6 cellular contexts compared by ENCODE assay signal in the genomic region with DNA sequence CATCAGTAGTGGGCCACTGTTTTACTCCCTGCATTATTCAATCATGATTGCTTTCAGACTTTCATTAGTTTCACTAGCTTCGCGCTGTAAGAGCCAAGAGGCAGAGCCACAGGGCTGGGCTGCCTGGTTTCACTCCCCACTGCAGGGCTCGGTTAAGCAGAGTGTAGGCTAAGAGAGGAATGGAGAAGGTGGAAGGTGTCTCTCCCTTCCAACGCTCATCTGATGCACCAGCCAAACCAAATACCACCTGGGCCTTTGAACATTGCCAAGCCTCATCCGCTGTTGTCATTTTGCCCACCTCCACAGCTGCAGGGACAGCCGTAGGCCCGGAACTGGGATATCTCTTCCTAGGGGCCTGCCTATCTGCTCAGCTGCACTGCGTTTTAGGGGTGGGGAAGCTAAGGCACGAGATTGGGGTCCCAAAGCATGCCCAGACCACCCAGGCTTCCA. TPM values are rescaled to one million over a fixed set of nuclear protein-coding genes. Genes with fewer than 3 reads are reported as not detected.
A peak's percentile ranks its signal among the peaks of the same experiment; 100 is the strongest.
DNase-seq lines count a peak whose midpoint lies in the region; ATAC-seq, FAIRE-seq and TF ChIP-seq lines count a peak whose summit lies in the region.

No MANE protein-coding gene starts in this region.

- H2AFZ ChIP-seq in HepG2 (ENCODE audit: low read length) = peak overlapping the region; percentile 58

- peak overlapping the region; percentile 99 for H3K4me2 ChIP-seq in HepG2 (ENCODE audit: low read depth, low read length)

- peak overlapping the region; percentile 99 for H3K9ac ChIP-seq in HepG2 (ENCODE audit: insufficient read depth, low read depth, low read length)

- ATAC-seq in activated B cell treated with CpG ODN at 0.5 μM for 24 hours (ENCODE audit: low read depth) (no peak), HepG2 (peak; percentile 15), HG03520 (IDR thresholded peaks at IDR 0.05; ENCODE audit: unreplicated experiment) (no peak)

- WGBS in HepG2 (ENCODE audit: low lambda C conversion rate) = 42% methylated on average over 4 of the region's 9 CpGs

- TSS peak; percentile 93 for BruUV-seq in HepG2 (replicated peaks; lab: Mats Ljungman, UMichigan)

- peak overlapping the region; percentile 70 for H3K4me3 ChIP-seq in BE2C (ENCODE audit: low read depth, low read length)
- H3K4me3 ChIP-seq in HepG2 (replicated peaks in 1 of 3; ENCODE audit: insufficient read depth in 1 of 3, low read depth in 2 of 3, low read length in 3 of 3) = peak overlapping the region; percentile 84 to 92 (median 90)

- POLR2A ChIA-PET in activated B cell treated with CpG ODN at 0.5 μM for 24 hours (lab: Charles Lee) (interaction anchor here (0.5 to 3.2 kb wide), 10 partner anchors 9 to 378 kb away, joined by 3 to 20 read pairs (median 6); partner anchors contain the start of genes MMP11 and SLC2A11), HepG2 (lab: Yijun Ruan, JAX) (interaction anchor here (0.6 to 7.1 kb wide), 5 partner anchors 11 to 71 kb away, joined by 3 to 201 read pairs (median 5); partner anchors contain the start of genes CHCHD10, MMP11 and SLC2A11)

- peak overlapping the region; percentile 90 for H3K4me3 Mint-ChIP-seq in activated B cell treated with CpG ODN at 0.5 μM for 24 hours

- TF ChIP-seq CTCF in BE2C (IDR thresholded peaks at IDR 0.05; ENCODE audit: low read depth, low read length) (no peak), activated B cell treated with CpG ODN at 0.5 μM for 24 hours (IDR thresholded peaks at IDR 0.05) (no peak), HepG2 (CRISPR knock-in tag; IDR thresholded peaks at IDR 0.05) (no peak)

- peak overlapping the region; percentile 99 for H3K27ac ChIP-seq in HepG2 (ENCODE audit: extremely low read length, insufficient read depth, low read length)

- peaks cover 45% of the 10 kb centered on the region for H3K4me1 Mint-ChIP-seq in activated B cell treated with CpG ODN at 0.5 μM for 24 hours

- DNase-seq in BE2C (no peak), activated B cell treated with CpG ODN at 0.5 μM for 24 hours (no peak), HepG2 (ENCODE audit: low spot score) (no peak), DMS153 treated with DMSO at 0.1 percent for 48 hours (lab: John Stamatoyannopoulos, UW; ENCODE audit: unreplicated experiment) (no peak), GDM1 (lab: John Stamatoyannopoulos, UW) (no peak)

- no peak for FAIRE-seq in HepG2 (lab: Jason Lieb, UNC)

- H3K79me2 ChIP-seq in HepG2 (ENCODE audit: insufficient read depth, low read length) = peaks cover 37% of the 10 kb centered on the region

- H3K36me3 Mint-ChIP-seq in activated B cell treated with CpG ODN at 0.5 μM for 24 hours (ENCODE audit: low read depth) = peaks cover 20% of the 10 kb centered on the region

- H3K27me3 Mint-ChIP-seq in activated B cell treated with CpG ODN at 0.5 μM for 24 hours = no peaks in the 10 kb centered on the region

- H3K9me3 ChIP-seq in BE2C = no peaks in the 10 kb centered on the region
- no peaks in the 10 kb centered on the region for H3K9me3 ChIP-seq in HepG2 (ENCODE audit: low read length)

- TF ChIP-seq EP300 in HepG2 (IDR thresholded peaks at IDR 0.05; ENCODE audit: low read depth in 2 of 2, low read length in 2 of 2) = no peak
- no peak for TF ChIP-seq EP300 in HepG2 (CRISPR knock-in tag; IDR thresholded peaks at IDR 0.05; ENCODE audit: borderline replicate concordance)

- in situ Hi-C loops in HepG2 (cut with HindIII; ENCODE audit: extremely low pct_ligation_motif_present, low pct_unique_long_range_greater_than_20kb) = no loop called here

- H4K20me1 ChIP-seq in HepG2 (ENCODE audit: insufficient read depth, low read length) = peaks cover 23% of the 10 kb centered on the region

- H3K27ac Mint-ChIP-seq in activated B cell treated with CpG ODN at 0.5 μM for 24 hours = peak overlapping the region; percentile 88

- intact Hi-C loops in activated B cell treated with CpG ODN at 0.5 μM for 24 hours (cut with micrococcal nuclease) = loop anchor here (1.0 to 5.0 kb wide), 3 partner anchors 13 to 126 kb away; no protein-coding TSS in a partner anchor
- intact Hi-C loops in HepG2 (cut with micrococcal nuclease; ENCODE audit: unreplicated experiment) = loop anchor here (5.0 kb wide), 1 partner anchor 71 kb away; the partner anchor contains the start of gene SLC2A11

- no peak for TF ChIP-seq POLR2A in HepG2 (IDR thresholded peaks at IDR 0.05; ENCODE audit: insufficient read depth in 1 of 2, low read depth in 2 of 2, low read length in 2 of 2)

- TF ChIP-seq RAD21 in HepG2 (CRISPR knock-in tag; IDR thresholded peaks at IDR 0.05) = no peak

- H3K9me3 Mint-ChIP-seq in activated B cell treated with CpG ODN at 0.5 μM for 24 hours = no peaks in the 10 kb centered on the region

- H3K4me1 ChIP-seq in BE2C = peaks cover 15% of the 10 kb centered on the region
- H3K4me1 ChIP-seq in HepG2 (ENCODE audit: insufficient read depth, low read length) = peaks cover 78% of the 10 kb centered on the region

- CTCF ChIA-PET in activated B cell treated with CpG ODN at 0.5 μM for 24 hours (lab: Charles Lee) = interaction anchor here (0.9 kb wide), 1 partner anchor 11 kb away, joined by 3 read pairs; no protein-coding TSS in a partner anchor
- CTCF ChIA-PET in HepG2 (lab: Yijun Ruan, JAX; ENCODE audit: low intra/inter-chr PET ratio, low total read pairs) = no interaction called here

- H3K36me3 ChIP-seq in BE2C (no peaks in the 10 kb centered on the region; the same call in 1 of the 2 replicates), HepG2 (replicated peaks in 1 of 2; ENCODE audit: control insufficient read depth in 1 of 2, insufficient read depth in 2 of 2, low read length in 2 of 2) (peaks cover 0 to under 1% of the 10 kb centered on the region in 2 experiments; a peak in 2 of 5 replicates)

- H3K27me3 ChIP-seq in BE2C (no peaks in the 10 kb centered on the region), HepG2 (ENCODE audit: control insufficient read depth in 1 of 2, insufficient read depth in 2 of 2, low read length in 2 of 2) (no peaks in the 10 kb centered on the region)

RNA-seq across cellular contexts. Expression of gene SMARCB1, which starts 0.5 kb away (rescaled TPM):
- polyA plus RNA-seq in BE2C (2012; ENCODE audit: insufficient read depth, insufficient read length, low read depth) = 526 TPM
- 156 and 161 TPM in 2 replicates for total RNA-seq in activated B cell treated with CpG ODN at 0.5 μM for 24 hours
- 74.0 and 75.8 TPM in 2 replicates for total RNA-seq in HepG2 (2016; rRNA removed; fragmentation: Illumina TruSeq; extraction: Trizol)
- 49.5 and 56.5 TPM in 2 replicates for total RNA-seq in HepG2 (2016; cell fraction: cytosol; rRNA removed; fragmentation: Illumina TruSeq; extraction: Trizol; ENCODE audit: low read depth)
- total RNA-seq in HepG2 (2016; cell fraction: insoluble cytoplasmic fraction; rRNA removed; fragmentation: Illumina TruSeq; extraction: Trizol) = 57.1 and 69.6 TPM in 2 replicates
- total RNA-seq in HepG2 (2016; cell fraction: membrane; rRNA removed; fragmentation: Illumina TruSeq; extraction: Trizol) = 60.2 and 66.9 TPM in 2 replicates
- 33.7 and 37.0 TPM in 2 replicates for total RNA-seq in HepG2 (2016; cell fraction: nucleus; rRNA removed; fragmentation: Illumina TruSeq; extraction: Trizol)
- polyA plus RNA-seq in HepG2 (2011; rRNA removed) = 150 and 166 TPM in 2 replicates
- polyA plus RNA-seq in HepG2 (2011; cell fraction: cytosol; rRNA removed) = 110 and 129 TPM in 2 replicates
- 88.0 and 96.6 TPM in 2 replicates for polyA plus RNA-seq in HepG2 (2011; cell fraction: nucleus; rRNA removed)
- polyA plus RNA-seq in HepG2 (2012) = 99.4 and 113 TPM in 2 replicates
- polyA plus RNA-seq in HepG2 (2016; cell fraction: cytosol; fragmentation: Illumina TruSeq; extraction: Trizol; ENCODE audit: low read depth) = 78.3 and 90.9 TPM in 2 replicates
- polyA plus RNA-seq in HepG2 (2016; cell fraction: insoluble cytoplasmic fraction; fragmentation: Illumina TruSeq; extraction: Trizol; ENCODE audit: low read depth) = 127 and 143 TPM in 2 replicates
- polyA plus RNA-seq in HepG2 (2016; cell fraction: membrane; fragmentation: Illumina TruSeq; extraction: Trizol; ENCODE audit: low read depth) = 82.2 and 92.9 TPM in 2 replicates
- 92.2 and 94.0 TPM in 2 replicates for polyA plus RNA-seq in HepG2 (2016; cell fraction: nucleus; fragmentation: Illumina TruSeq; extraction: Trizol; ENCODE audit: insufficient read depth, low read depth)
- 77.2 and 97.6 TPM in 2 replicates for polyA minus RNA-seq in HepG2 (2011; rRNA and poly(A)+ RNA removed; ENCODE audit: low replicate concordance)
- polyA minus RNA-seq in HepG2 (2011; cell fraction: cytosol; rRNA and poly(A)+ RNA removed) = 35.3 and 48.0 TPM in 2 replicates
- 55.2 and 55.9 TPM in 2 replicates for polyA minus RNA-seq in HepG2 (2011; cell fraction: nucleus; rRNA and poly(A)+ RNA removed)

RNA-seq across cellular contexts. Expression of gene MMP11, which starts 13.6 kb away (rescaled TPM):
- polyA plus RNA-seq in BE2C (2012; ENCODE audit: insufficient read depth, insufficient read length, low read depth) = 9.5 TPM
- total RNA-seq in activated B cell treated with CpG ODN at 0.5 μM for 24 hours (3.6 TPM in 2 replicates), HepG2 (2016; rRNA removed; fragmentation: Illumina TruSeq; extraction: Trizol) (2.7 and 8.9 TPM in 2 replicates)
- total RNA-seq in HepG2 (2016; cell fraction: cytosol; rRNA removed; fragmentation: Illumina TruSeq; extraction: Trizol; ENCODE audit: low read depth) = 1.8 and 2.5 TPM in 2 replicates
- total RNA-seq in HepG2 (2016; cell fraction: insoluble cytoplasmic fraction; rRNA removed; fragmentation: Illumina TruSeq; extraction: Trizol) = 2.3 and 8.4 TPM in 2 replicates
- 2.3 and 2.5 TPM in 2 replicates for total RNA-seq in HepG2 (2016; cell fraction: membrane; rRNA removed; fragmentation: Illumina TruSeq; extraction: Trizol)
- total RNA-seq in HepG2 (2016; cell fraction: nucleus; rRNA removed; fragmentation: Illumina TruSeq; extraction: Trizol) = 8.4 and 12.1 TPM in 2 replicates
- 28.6 and 88.6 TPM in 2 replicates for polyA plus RNA-seq in HepG2 (2011; rRNA removed)
- 28.4 and 53.0 TPM in 2 replicates for polyA plus RNA-seq in HepG2 (2011; cell fraction: cytosol; rRNA removed)
- 63.0 and 95.6 TPM in 2 replicates for polyA plus RNA-seq in HepG2 (2011; cell fraction: nucleus; rRNA removed)
- 39.9 and 70.8 TPM in 2 replicates for polyA plus RNA-seq in HepG2 (2012)
- 0.88 and 0.92 TPM in 2 replicates for polyA plus RNA-seq in HepG2 (2016; cell fraction: cytosol; fragmentation: Illumina TruSeq; extraction: Trizol; ENCODE audit: low read depth)
- 3.0 and 3.5 TPM in 2 replicates for polyA plus RNA-seq in HepG2 (2016; cell fraction: insoluble cytoplasmic fraction; fragmentation: Illumina TruSeq; extraction: Trizol; ENCODE audit: low read depth)
- 1.7 TPM in 2 replicates for polyA plus RNA-seq in HepG2 (2016; cell fraction: membrane; fragmentation: Illumina TruSeq; extraction: Trizol; ENCODE audit: low read depth)
- 13.9 and 17.6 TPM in 2 replicates for polyA plus RNA-seq in HepG2 (2016; cell fraction: nucleus; fragmentation: Illumina TruSeq; extraction: Trizol; ENCODE audit: insufficient read depth, low read depth)
- polyA minus RNA-seq in HepG2 (2011; rRNA and poly(A)+ RNA removed; ENCODE audit: low replicate concordance) = 28.7 TPM in 1 of 2 replicates, not detected in the other
- 5.1 and 17.3 TPM in 2 replicates for polyA minus RNA-seq in HepG2 (2011; cell fraction: cytosol; rRNA and poly(A)+ RNA removed)
- polyA minus RNA-seq in HepG2 (2011; cell fraction: nucleus; rRNA and poly(A)+ RNA removed) = 9.9 and 21.9 TPM in 2 replicates

RNA-seq across cellular contexts. Expression of gene CHCHD10, which starts 18.5 kb away (rescaled TPM):
- polyA plus RNA-seq in BE2C (2012; ENCODE audit: insufficient read depth, insufficient read length, low read depth) = 349 TPM
- total RNA-seq in activated B cell treated with CpG ODN at 0.5 μM for 24 hours = 63.4 and 68.8 TPM in 2 replicates
- 59.1 and 62.8 TPM in 2 replicates for total RNA-seq in HepG2 (2016; rRNA removed; fragmentation: Illumina TruSeq; extraction: Trizol)
- 34.5 and 34.6 TPM in 2 replicates for total RNA-seq in HepG2 (2016; cell fraction: cytosol; rRNA removed; fragmentation: Illumina TruSeq; extraction: Trizol; ENCODE audit: low read depth)
- 56.2 and 62.6 TPM in 2 replicates for total RNA-seq in HepG2 (2016; cell fraction: insoluble cytoplasmic fraction; rRNA removed; fragmentation: Illumina TruSeq; extraction: Trizol)
- total RNA-seq in HepG2 (2016; cell fraction: membrane; rRNA removed; fragmentation: Illumina TruSeq; extraction: Trizol) = 61.2 and 64.2 TPM in 2 replicates
- total RNA-seq in HepG2 (2016; cell fraction: nucleus; rRNA removed; fragmentation: Illumina TruSeq; extraction: Trizol) = 31.4 and 47.6 TPM in 2 replicates
- polyA plus RNA-seq in HepG2 (2011; rRNA removed) = 37.0 and 60.2 TPM in 2 replicates
- 42.3 and 49.1 TPM in 2 replicates for polyA plus RNA-seq in HepG2 (2011; cell fraction: cytosol; rRNA removed)
- polyA plus RNA-seq in HepG2 (2011; cell fraction: nucleus; rRNA removed) = 45.9 and 96.4 TPM in 2 replicates
- polyA plus RNA-seq in HepG2 (2012) = 103 and 194 TPM in 2 replicates
- polyA plus RNA-seq in HepG2 (2016; cell fraction: cytosol; fragmentation: Illumina TruSeq; extraction: Trizol; ENCODE audit: low read depth) = 73.1 and 74.3 TPM in 2 replicates
- polyA plus RNA-seq in HepG2 (2016; cell fraction: insoluble cytoplasmic fraction; fragmentation: Illumina TruSeq; extraction: Trizol; ENCODE audit: low read depth) = 91.0 and 122 TPM in 2 replicates
- polyA plus RNA-seq in HepG2 (2016; cell fraction: membrane; fragmentation: Illumina TruSeq; extraction: Trizol; ENCODE audit: low read depth) = 101 and 107 TPM in 2 replicates
- polyA plus RNA-seq in HepG2 (2016; cell fraction: nucleus; fragmentation: Illumina TruSeq; extraction: Trizol; ENCODE audit: insufficient read depth, low read depth) = 107 and 123 TPM in 2 replicates
- 99.0 and 111 TPM in 2 replicates for polyA minus RNA-seq in HepG2 (2011; rRNA and poly(A)+ RNA removed; ENCODE audit: low replicate concordance)
- polyA minus RNA-seq in HepG2 (2011; cell fraction: cytosol; rRNA and poly(A)+ RNA removed) = 44.8 and 90.8 TPM in 2 replicates
- 4.2 and 14.9 TPM in 2 replicates for polyA minus RNA-seq in HepG2 (2011; cell fraction: nucleus; rRNA and poly(A)+ RNA removed)

RNA-seq across cellular contexts. Expression of gene C22orf15, which starts 23.5 kb away (rescaled TPM):
- polyA plus RNA-seq in BE2C (2012; ENCODE audit: insufficient read depth, insufficient read length, low read depth) = 1.1 TPM
- total RNA-seq in activated B cell treated with CpG ODN at 0.5 μM for 24 hours (0.31 and 0.37 TPM in 2 replicates), HepG2 (2016; rRNA removed; fragmentation: Illumina TruSeq; extraction: Trizol) (not detected in 2 replicates)
- total RNA-seq in HepG2 (2016; cell fraction: cytosol; rRNA removed; fragmentation: Illumina TruSeq; extraction: Trizol; ENCODE audit: low read depth) = not detected in 2 replicates
- not detected in 2 replicates for total RNA-seq in HepG2 (2016; cell fraction: insoluble cytoplasmic fraction; rRNA removed; fragmentation: Illumina TruSeq; extraction: Trizol)
- not detected in 2 replicates for total RNA-seq in HepG2 (2016; cell fraction: membrane; rRNA removed; fragmentation: Illumina TruSeq; extraction: Trizol)
- total RNA-seq in HepG2 (2016; cell fraction: nucleus; rRNA removed; fragmentation: Illumina TruSeq; extraction: Trizol) = not detected in 2 replicates
- 0.07 TPM in 1 of 2 replicates, not detected in the other for polyA plus RNA-seq in HepG2 (2011; rRNA removed)
- not detected in 2 replicates for polyA plus RNA-seq in HepG2 (2011; cell fraction: cytosol; rRNA removed)
- not detected in 2 replicates for polyA plus RNA-seq in HepG2 (2011; cell fraction: nucleus; rRNA removed)
- polyA plus RNA-seq in HepG2 (2012) = 0.12 and 0.28 TPM in 2 replicates
- not detected in 2 replicates for polyA plus RNA-seq in HepG2 (2016; cell fraction: cytosol; fragmentation: Illumina TruSeq; extraction: Trizol; ENCODE audit: low read depth)
- not detected in 2 replicates for polyA plus RNA-seq in HepG2 (2016; cell fraction: insoluble cytoplasmic fraction; fragmentation: Illumina TruSeq; extraction: Trizol; ENCODE audit: low read depth)
- not detected in 2 replicates for polyA plus RNA-seq in HepG2 (2016; cell fraction: membrane; fragmentation: Illumina TruSeq; extraction: Trizol; ENCODE audit: low read depth)
- polyA plus RNA-seq in HepG2 (2016; cell fraction: nucleus; fragmentation: Illumina TruSeq; extraction: Trizol; ENCODE audit: insufficient read depth, low read depth) = not detected in 2 replicates
- polyA minus RNA-seq in HepG2 (2011; rRNA and poly(A)+ RNA removed; ENCODE audit: low replicate concordance) = 0.07 and 0.22 TPM in 2 replicates
- polyA minus RNA-seq in HepG2 (2011; cell fraction: cytosol; rRNA and poly(A)+ RNA removed) = not detected in 2 replicates
- polyA minus RNA-seq in HepG2 (2011; cell fraction: nucleus; rRNA and poly(A)+ RNA removed) = not detected in 2 replicates

RNA-seq across cellular contexts. Expression of gene VPREB3, which starts 32.1 kb away (rescaled TPM):
- 1.8 TPM for polyA plus RNA-seq in BE2C (2012; ENCODE audit: insufficient read depth, insufficient read length, low read depth)
- total RNA-seq in activated B cell treated with CpG ODN at 0.5 μM for 24 hours (15.0 and 15.9 TPM in 2 replicates), HepG2 (2016; rRNA removed; fragmentation: Illumina TruSeq; extraction: Trizol) (not detected in 2 replicates)
- total RNA-seq in HepG2 (2016; cell fraction: cytosol; rRNA removed; fragmentation: Illumina TruSeq; extraction: Trizol; ENCODE audit: low read depth) = not detected in 2 replicates
- total RNA-seq in HepG2 (2016; cell fraction: insoluble cytoplasmic fraction; rRNA removed; fragmentation: Illumina TruSeq; extraction: Trizol) = not detected in 2 replicates
- total RNA-seq in HepG2 (2016; cell fraction: membrane; rRNA removed; fragmentation: Illumina TruSeq; extraction: Trizol) = not detected in 2 replicates
- total RNA-seq in HepG2 (2016; cell fraction: nucleus; rRNA removed; fragmentation: Illumina TruSeq; extraction: Trizol) = not detected in 2 replicates
- 0.22 and 0.35 TPM in 2 replicates for polyA plus RNA-seq in HepG2 (2011; rRNA removed)
- 0.14 TPM in 1 of 2 replicates, not detected in the other for polyA plus RNA-seq in HepG2 (2011; cell fraction: cytosol; rRNA removed)
- 0.57 TPM in 1 of 2 replicates, not detected in the other for polyA plus RNA-seq in HepG2 (2011; cell fraction: nucleus; rRNA removed)
- 0.30 and 0.76 TPM in 2 replicates for polyA plus RNA-seq in HepG2 (2012)
- polyA plus RNA-seq in HepG2 (2016; cell fraction: cytosol; fragmentation: Illumina TruSeq; extraction: Trizol; ENCODE audit: low read depth) = not detected in 2 replicates
- polyA plus RNA-seq in HepG2 (2016; cell fraction: insoluble cytoplasmic fraction; fragmentation: Illumina TruSeq; extraction: Trizol; ENCODE audit: low read depth) = not detected in 2 replicates
- not detected in 2 replicates for polyA plus RNA-seq in HepG2 (2016; cell fraction: membrane; fragmentation: Illumina TruSeq; extraction: Trizol; ENCODE audit: low read depth)
- polyA plus RNA-seq in HepG2 (2016; cell fraction: nucleus; fragmentation: Illumina TruSeq; extraction: Trizol; ENCODE audit: insufficient read depth, low read depth) = not detected in 2 replicates
- polyA minus RNA-seq in HepG2 (2011; rRNA and poly(A)+ RNA removed; ENCODE audit: low replicate concordance) = 2.1 TPM in 2 replicates
- polyA minus RNA-seq in HepG2 (2011; cell fraction: cytosol; rRNA and poly(A)+ RNA removed) = not detected in 2 replicates
- not detected in 2 replicates for polyA minus RNA-seq in HepG2 (2011; cell fraction: nucleus; rRNA and poly(A)+ RNA removed)
